ENCODE assay signal across 2 cellular contexts in genomic region chr5:83428126-83428525, GRCh38.
TF ChIP-seq lines count a peak whose summit lies in the region.

No MANE protein-coding gene starts in this region.

TF ChIP-seq in IMR-90, 13 proteins besides CTCF, POLR2A, EP300 and RAD21:
- TF ChIP-seq FOS (IDR thresholded peaks at IDR 0.05; ENCODE audit: low read depth, low read length), result no peak
- no peak for TF ChIP-seq CHD1 (IDR thresholded peaks at IDR 0.05; ENCODE audit: low read depth, low read length)
- TF ChIP-seq MXI1 (IDR thresholded peaks at IDR 0.05; ENCODE audit: borderline replicate concordance, low read depth, low read length), result no peak
- no peak for TF ChIP-seq SMC3 (IDR thresholded peaks at IDR 0.05; ENCODE audit: low read depth, low read length)
- TF ChIP-seq CEBPB (IDR thresholded peaks at IDR 0.05; ENCODE audit: low read depth, low read length), result no peak
- no peak for TF ChIP-seq ELK1 (IDR thresholded peaks at IDR 0.05; ENCODE audit: borderline replicate concordance, low read depth, low read length)
- TF ChIP-seq NFE2L2 (IDR thresholded peaks at IDR 0.05; ENCODE audit: low read depth, low read length), result no peak
- no peak for TF ChIP-seq BHLHE40 (IDR thresholded peaks at IDR 0.05; ENCODE audit: low read depth, low read length)
- no peak for TF ChIP-seq USF2 (IDR thresholded peaks at IDR 0.05; ENCODE audit: low read depth, low read length)
- no peak for TF ChIP-seq RFX5 (IDR thresholded peaks at IDR 0.05; ENCODE audit: low read depth, low read length)
- no peak for TF ChIP-seq MAFK (IDR thresholded peaks at IDR 0.05; ENCODE audit: low read depth, low read length)
- no peak for TF ChIP-seq MAZ (IDR thresholded peaks at IDR 0.05; ENCODE audit: borderline replicate concordance, low read depth, low read length)

TF ChIP-seq in GM12878, 131 proteins besides CTCF, POLR2A, EP300 and RAD21:
- TF ChIP-seq RUNX3 (IDR thresholded peaks at IDR 0.05; ENCODE audit: low read length), result peak; percentile 48; the same call in 1 of the 2 replicates
- TF ChIP-seq MTA3 (IDR thresholded peaks at IDR 0.05; ENCODE audit: borderline replicate concordance, low read length), result no peak
TF ChIP-seq in GM12878: peak in this region for 1.
